Comparison of ENCODE assay signal across 23 cellular contexts in the genomic region with DNA sequence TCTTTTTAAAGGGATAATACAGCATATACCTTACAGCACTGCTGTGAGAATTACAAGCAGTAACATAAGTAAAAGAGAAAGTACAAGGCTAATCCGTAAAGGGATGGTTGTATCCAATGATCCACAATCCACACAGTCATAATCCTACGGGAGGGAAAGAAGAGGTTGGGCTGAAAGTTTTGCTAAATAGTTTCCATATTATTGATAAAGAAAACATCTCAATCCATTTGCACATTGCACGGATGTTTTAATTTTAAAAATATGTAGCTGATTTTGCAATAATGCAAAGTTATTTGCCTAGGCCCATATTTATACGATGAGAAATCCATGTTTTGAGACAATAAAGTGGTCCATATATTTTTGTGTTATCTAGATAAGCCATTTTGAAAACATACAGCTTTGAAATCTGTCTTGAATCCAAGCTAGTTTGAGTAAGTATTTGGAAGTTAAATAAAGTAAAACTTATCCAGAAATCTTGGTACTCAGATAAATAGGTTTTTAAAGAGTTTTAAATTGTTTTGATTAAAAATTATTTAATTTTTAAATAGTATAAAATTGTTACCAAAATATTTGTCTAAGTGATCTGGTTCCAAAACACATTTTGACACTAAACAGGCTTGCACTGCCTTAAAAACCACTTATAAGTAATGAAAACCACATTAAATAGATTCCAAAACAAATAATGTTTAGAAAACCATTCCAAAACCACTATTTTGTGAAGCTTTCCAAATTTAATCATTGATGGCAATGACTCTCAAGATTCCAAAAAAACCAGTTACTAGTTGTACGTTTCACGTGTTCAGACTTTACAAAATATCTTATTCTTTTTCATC. TPM values are rescaled to one million over a fixed set of nuclear protein-coding genes. Genes with fewer than 3 reads are reported as not detected.
DNase-seq lines count a peak whose midpoint lies in the region; ATAC-seq and TF ChIP-seq lines count a peak whose summit lies in the region.
"Had no signal": no experiment of that assay in that cellular context is flagged by ENCODE, and none has a peak within 500 bp of the region (broad histone marks: within the 10 kb centered on the region; RNA-seq: fewer than 3 reads in every experiment).

No MANE protein-coding gene starts in this region.

- CTCF ChIA-PET in SK-N-SH (lab: Yijun Ruan, JAX): interaction anchor here (0.8 to 1.3 kb wide), 3 partner anchors 99 to 702 kb away, joined by 3 to 4 read pairs (median 3); no protein-coding TSS in a partner anchor

- peak overlapping the region; percentile 71; the same call in 1 of the 2 replicates for H2AFZ ChIP-seq in SK-N-SH (ENCODE audit: low read depth)
- H2AFZ ChIP-seq: GM23338 had no signal

- no peak for TF ChIP-seq EP300 in SK-N-SH (IDR thresholded peaks at IDR 0.05; ENCODE audit: borderline replicate concordance in 1 of 2, low read depth in 1 of 2, low read length in 1 of 2)

- no peak overlapping the region for H3K4me3 ChIP-seq in SK-N-SH (ENCODE audit: low read depth in 2 of 2, low read length in 1 of 2)
- no peak overlapping the region for H3K4me3 ChIP-seq in HAP-1
- H3K4me3 ChIP-seq: A549, GM23338, SJCRH30 had no signal

- no peak for TF ChIP-seq RAD21 in SK-N-SH (IDR thresholded peaks at IDR 0.05; ENCODE audit: low read length)

- H3K9me2 ChIP-seq in SK-N-SH: no peaks in the 10 kb centered on the region

- peaks cover 2% of the 10 kb centered on the region for H3K36me3 Mint-ChIP-seq in mesothelial cell of epicardium

- no peaks in the 10 kb centered on the region for H4K20me1 ChIP-seq in SK-N-SH (ENCODE audit: insufficient read depth)

- no peak overlapping the region for H3K4me3 Mint-ChIP-seq in mesothelial cell of epicardium
- H3K4me3 Mint-ChIP-seq: CD4-positive, alpha-beta T cell; GM23338 had no signal

- H3K27me3 ChIP-seq in SK-N-SH (ENCODE audit: insufficient read depth) (no peaks in the 10 kb centered on the region), HAP-1 (ENCODE audit: low read depth) (peaks cover 7% of the 10 kb centered on the region)
- H3K27me3 ChIP-seq: SJCRH30 had no signal

- peaks cover 11% of the 10 kb centered on the region for H3F3A ChIP-seq in SK-N-SH (replicated peaks; ENCODE audit: insufficient read depth)

- peaks cover 13% of the 10 kb centered on the region for H3K4me1 Mint-ChIP-seq in mesothelial cell of epicardium
- H3K4me1 Mint-ChIP-seq: GM23338 had no signal

- H3K9me3 ChIP-seq in SK-N-SH (no peaks in the 10 kb centered on the region; the same call in 1 of the 2 replicates), HAP-1 (no peaks in the 10 kb centered on the region)
- H3K9me3 ChIP-seq: A549, SJCRH30 had no signal

- peaks cover 16% of the 10 kb centered on the region for H3K27me3 Mint-ChIP-seq in mesothelial cell of epicardium (ENCODE audit: low read depth)

- H3K4me1 ChIP-seq in SK-N-SH (ENCODE audit: control insufficient read depth in 1 of 2, insufficient read depth in 2 of 2, low read depth in 1 of 2, low read length in 1 of 2) (peaks cover 4 to 14% of the 10 kb centered on the region in 2 experiments; a peak in 3 of 4 replicates), HAP-1 (no peaks in the 10 kb centered on the region)

- no peaks in the 10 kb centered on the region for H3K79me2 ChIP-seq in SK-N-SH (ENCODE audit: insufficient read depth)

- in situ Hi-C loops in HAP-1 (cut with MboI; ENCODE audit: low sequenced_read_pairs): no loop called here

- H3K36me3 ChIP-seq in SK-N-SH (replicated peaks in 1 of 2; ENCODE audit: control insufficient read depth in 1 of 2, insufficient read depth in 2 of 2, low read length in 1 of 2) (no peaks in the 10 kb centered on the region), HAP-1 (replicated peaks) (no peaks in the 10 kb centered on the region)
- H3K36me3 ChIP-seq: SJCRH30 had no signal

- ATAC-seq in HG03521 (IDR thresholded peaks at IDR 0.05; ENCODE audit: unreplicated experiment): no peak
- ATAC-seq: A549, GM23338, HepG2 had no signal

- POLR2A ChIA-PET in SK-N-SH (lab: Yijun Ruan, JAX): no interaction called here

- peak overlapping the region; percentile 30 for H3K27ac Mint-ChIP-seq in mesothelial cell of epicardium
- H3K27ac Mint-ChIP-seq: CD4-positive, alpha-beta T cell; GM23338 had no signal

- H3K4me2 ChIP-seq in SK-N-SH: no peak overlapping the region
- H3K4me2 ChIP-seq: A549, GM23338 had no signal

- no peak for TF ChIP-seq CTCF in SK-N-SH (IDR thresholded peaks at IDR 0.05)
- TF ChIP-seq CTCF in mesothelial cell of epicardium (IDR thresholded peaks at IDR 0.05; ENCODE audit: unreplicated experiment): no peak

- DNase-seq in AG20443 (ENCODE audit: low spot score) (peak; percentile 33), SK-N-SH (no peak), fibroblast of gingiva (ENCODE audit: low read depth) (peak; percentile 65), mesothelial cell of epicardium (ENCODE audit: low spot score in 2 of 2, unreplicated experiment in 2 of 2) (no peak), HAP-1 (ENCODE audit: low spot score in 2 of 2) (no peak), NCI-H446 treated with DMSO at 0.1 percent for 48 hours (lab: John Stamatoyannopoulos, UW) (no peak)
- no peak for DNase-seq in activated T-cell treated with anti-CD3 and anti-CD28 coated beads, Interleukin-2, amount 50 U/mL, for 1 hour
- DNase-seq: CD4-positive, alpha-beta T cell; DMS79; GDM1; Karpas-422; NCI-H1417; NCI-H2029; NCI-H2227 treated with DMSO at 0.1 percent for 48 hours; NCI-H526; NK-92 treated with Interleukin-12 subunit alpha and Interleukin-12 subunit beta, amount 100 ng/mL, for 24 hours; OCI-M1; RPMI8226; SJCRH30 had no signal

- 67% methylated on average over 6 of the region's 6 CpGs for WGBS in SK-N-SH (ENCODE audit: low lambda C conversion rate)

- H3K9me3 Mint-ChIP-seq in mesothelial cell of epicardium: peaks cover 3% of the 10 kb centered on the region

- peak overlapping the region in 1 of 2 experiments; percentile 10; a peak in 1 of 4 replicates for H3K27ac ChIP-seq in SK-N-SH (ENCODE audit: low read depth in 2 of 2, low read length in 1 of 2)
- H3K27ac ChIP-seq: A549, SJCRH30 had no signal

- no peak overlapping the region for H3K9ac ChIP-seq in SK-N-SH

TF ChIP-seq in SK-N-SH, 30 proteins besides CTCF, POLR2A, EP300 and RAD21:
- TF ChIP-seq MXI1 (IDR thresholded peaks at IDR 0.05; ENCODE audit: low read depth, low read length): no peak
- TF ChIP-seq FOXM1 (IDR thresholded peaks at IDR 0.05; ENCODE audit: low read depth): no peak
- TF ChIP-seq, protein P1, sequence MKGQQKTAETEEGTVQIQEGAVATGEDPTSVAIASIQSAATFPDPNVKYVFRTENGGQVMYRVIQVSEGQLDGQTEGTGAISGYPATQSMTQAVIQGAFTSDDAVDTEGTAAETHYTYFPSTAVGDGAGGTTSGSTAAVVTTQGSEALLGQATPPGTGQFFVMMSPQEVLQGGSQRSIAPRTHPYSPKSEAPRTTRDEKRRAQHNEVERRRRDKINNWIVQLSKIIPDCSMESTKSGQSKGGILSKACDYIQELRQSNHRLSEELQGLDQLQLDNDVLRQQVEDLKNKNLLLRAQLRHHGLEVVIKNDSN (IDR thresholded peaks at IDR 0.05; ENCODE audit: borderline replicate concordance, low read depth): no peak
- TF ChIP-seq SMC3 (IDR thresholded peaks at IDR 0.05; ENCODE audit: low read depth, low read length): no peak
- TF ChIP-seq RCOR1 (IDR thresholded peaks at IDR 0.05; ENCODE audit: low read length): no peak
- TF ChIP-seq MEF2A (IDR thresholded peaks at IDR 0.05; ENCODE audit: borderline replicate concordance, low read depth): no peak

RNA-seq across cellular contexts. Expression of gene PAMR1, which starts 38.2 kb away (rescaled TPM):
- polyA plus RNA-seq in SK-N-SH (2012; rRNA removed): 0.31 and 0.42 TPM in 2 replicates
- 0.21 and 0.30 TPM in 2 replicates for polyA plus RNA-seq in SK-N-SH (2012; cell fraction: cytosol; rRNA removed)
- 1.2 and 1.6 TPM in 2 replicates for polyA plus RNA-seq in SK-N-SH (2012; cell fraction: nucleus; rRNA removed)
- total RNA-seq in mesothelial cell of epicardium: 38.3 to 44.8 TPM (median 43.5 TPM) in 3 replicates
- total RNA-seq: CD4-positive, alpha-beta T cell; HepG2 had no signal
- polyA plus RNA-seq: A549, HepG2 had no signal

RNA-seq across cellular contexts. Expression of gene FJX1, which starts 54.6 kb away (rescaled TPM):
- polyA plus RNA-seq in SK-N-SH (2012; rRNA removed): 29.8 and 34.5 TPM in 2 replicates
- polyA plus RNA-seq in SK-N-SH (2012; cell fraction: cytosol; rRNA removed): 20.3 and 27.2 TPM in 2 replicates
- polyA plus RNA-seq in SK-N-SH (2012; cell fraction: nucleus; rRNA removed): 47.0 and 55.9 TPM in 2 replicates
- 70.7 to 73.1 TPM (median 72.8 TPM) in 3 replicates for total RNA-seq in mesothelial cell of epicardium
- total RNA-seq: CD4-positive, alpha-beta T cell had no signal

Comparison
In these comparisons a context has a peak if more than half of its experiments do, and no peak if none do; other contexts are left out.
1. DNase-seq: peak in AG20443 (single experiment) and fibroblast of gingiva (single experiment); none in SK-N-SH (single experiment), mesothelial cell of epicardium (0 of 2), activated T-cell treated with anti-CD3 and anti-CD28 coated beads, Interleukin-2, amount 50 U/mL, for 1 hour (single experiment), HAP-1 (0 of 2) and NCI-H446 treated with DMSO at 0.1 percent for 48 hours (single experiment).